In the genomic region with DNA sequence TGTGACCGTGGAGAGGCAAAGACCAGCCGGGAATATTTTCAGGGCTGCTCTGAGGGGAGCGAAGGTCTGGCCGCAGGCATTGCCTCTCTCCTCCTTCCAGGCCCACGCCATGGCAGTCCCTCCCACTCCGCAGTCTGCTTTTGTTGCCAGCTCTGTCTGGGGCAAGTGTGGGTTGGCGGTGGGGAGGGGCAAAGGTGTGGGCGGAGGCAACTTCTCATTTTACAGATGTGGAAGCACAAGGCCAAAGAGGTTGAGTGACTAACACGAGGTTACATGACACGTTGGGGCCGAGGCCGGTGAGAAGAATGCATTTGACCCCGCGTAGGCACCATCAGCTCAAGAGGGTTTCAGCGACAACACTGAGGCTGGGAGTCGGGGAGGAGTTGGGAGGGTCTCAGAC, we compare ENCODE assay signal across 12 cellular contexts. TPM values are rescaled to one million over a fixed set of nuclear protein-coding genes. Genes with fewer than 3 reads are reported as not detected.
DNase-seq lines count a peak whose midpoint lies in the region; ATAC-seq and TF ChIP-seq lines count a peak whose summit lies in the region.
"Had no signal": no experiment of that assay in that cellular context is flagged by ENCODE, and none has a peak within 500 bp of the region (broad histone marks: within the 10 kb centered on the region; RNA-seq: fewer than 3 reads in every experiment).

No MANE protein-coding gene starts in this region.

- intact Hi-C loops in activated CD4-positive, alpha-beta T cell treated with anti-CD3 and anti-CD28 coated beads for 36 hours (cut with DNase I, micrococcal nuclease) = no loop called here
- intact Hi-C loops in spleen (cut with DNase I; ENCODE audit: low total_unique reads) = no loop called here

- peaks cover 8% of the 10 kb centered on the region for H3K4me1 ChIP-seq in RWPE2 (ENCODE audit: insufficient read depth, poor library complexity, severe bottlenecking)
- H3K4me1 ChIP-seq in spleen = no peaks in the 10 kb centered on the region
- H3K4me1 ChIP-seq in Peyer's patch = no peaks in the 10 kb centered on the region

- H3K36me3 ChIP-seq in RWPE2 (ENCODE audit: low read depth) = no peaks in the 10 kb centered on the region
- no peaks in the 10 kb centered on the region for H3K36me3 ChIP-seq in spleen
- no peaks in the 10 kb centered on the region for H3K36me3 ChIP-seq in Peyer's patch

- H3K4me1 Mint-ChIP-seq in activated CD4-positive, alpha-beta T cell treated with anti-CD3 and anti-CD28 coated beads for 36 hours = peaks cover 3% of the 10 kb centered on the region

- H3K9me3 Mint-ChIP-seq in activated CD4-positive, alpha-beta T cell treated with anti-CD3 and anti-CD28 coated beads for 36 hours (ENCODE audit: low read depth) = no peaks in the 10 kb centered on the region

- H3K36me3 Mint-ChIP-seq in activated CD4-positive, alpha-beta T cell treated with anti-CD3 and anti-CD28 coated beads for 36 hours (ENCODE audit: low read depth) = no peaks in the 10 kb centered on the region

- no peaks in the 10 kb centered on the region for H3K27me3 Mint-ChIP-seq in activated CD4-positive, alpha-beta T cell treated with anti-CD3 and anti-CD28 coated beads for 36 hours

- 52 to 77% (median 72%) methylated on average over 15 to 16 of the region's 16 CpGs for WGBS in spleen, 5 donors

- H3K9me3 ChIP-seq in RWPE2 (ENCODE audit: severe bottlenecking) (no peaks in the 10 kb centered on the region), spleen (no peaks in the 10 kb centered on the region), Peyer's patch (no peaks in the 10 kb centered on the region)

- H3K27ac ChIP-seq in RWPE2 (ENCODE audit: poor library complexity, severe bottlenecking) (no peak overlapping the region), spleen (no peak overlapping the region), Peyer's patch (no peak overlapping the region)
- H3K27ac ChIP-seq: VCaP had no signal

- H3K4me3 ChIP-seq in RWPE2 (ENCODE audit: severe bottlenecking) (no peak overlapping the region), spleen (no peak overlapping the region), Peyer's patch (no peak overlapping the region)

- peak; percentile 27 for DNase-seq in activated CD4-positive, alpha-beta T cell treated with anti-CD3 and anti-CD28 coated beads for 36 hours
- DNase-seq in activated CD4-positive, alpha-beta T cell treated with anti-CD3 and anti-CD28 coated beads, Interleukin-2, amount 50 U/mL, for 1 hour = no peak
- DNase-seq in RWPE2 (ENCODE audit: low spot score) (peak; percentile 76), iPS DF 4.7 (ENCODE audit: extremely low read depth, low spot score) (peak; percentile 62), spleen (peak; percentile 67), Peyer's patch (no peak), NCI-H1417 treated with DMSO at 0.1 percent for 48 hours (lab: John Stamatoyannopoulos, UW) (no peak)
- DNase-seq in effector CD4-positive, alpha-beta T cell = no peak
- DNase-seq: ACHN; amniotic stem cell; NK-92 treated with Interleukin-12 subunit alpha and Interleukin-12 subunit beta, amount 100 ng/mL, for 24 hours had no signal

- no peak for TF ChIP-seq CTCF in RWPE2 (IDR thresholded peaks at IDR 0.05; ENCODE audit: poor library complexity, severe bottlenecking)
- no peak for TF ChIP-seq CTCF in spleen (IDR thresholded peaks at IDR 0.05 in 8 of 11, conservative IDR thresholded peaks at IDR 0.05 in 3 of 11)
- TF ChIP-seq CTCF in Peyer's patch (IDR thresholded peaks at IDR 0.05) = no peak

- no peaks in the 10 kb centered on the region for H3K27me3 ChIP-seq in RWPE2 (ENCODE audit: insufficient read depth, poor library complexity, severe bottlenecking)
- H3K27me3 ChIP-seq in spleen (replicated peaks in 1 of 7) = peaks cover 0 to 22% (median 0%) of the 10 kb centered on the region in 7 donors
- H3K27me3 ChIP-seq in Peyer's patch = no peaks in the 10 kb centered on the region

- TF ChIP-seq POLR2A in spleen (IDR thresholded peaks at IDR 0.05) (no peak), Peyer's patch (IDR thresholded peaks at IDR 0.05) (no peak)

- CTCF ChIA-PET in activated CD4-positive, alpha-beta T cell treated with anti-CD3 and anti-CD28 coated beads for 36 hours (lab: Charles Lee) = interaction anchor here (1.0 to 1.4 kb wide), 2 partner anchors 39 to 222 kb away, joined by 3 read pairs; no protein-coding TSS in a partner anchor

- POLR2A ChIA-PET in activated CD4-positive, alpha-beta T cell treated with anti-CD3 and anti-CD28 coated beads for 36 hours (lab: Charles Lee) = no interaction called here

- H3K4me3 Mint-ChIP-seq in activated CD4-positive, alpha-beta T cell treated with anti-CD3 and anti-CD28 coated beads for 36 hours = no peak overlapping the region

- peak; percentile 39 for ATAC-seq in activated CD4-positive, alpha-beta T cell treated with anti-CD3 and anti-CD28 coated beads for 36 hours
- ATAC-seq in RWPE2 (ENCODE audit: low read depth) = peak; percentile 84

- no peak overlapping the region for H3K27ac Mint-ChIP-seq in activated CD4-positive, alpha-beta T cell treated with anti-CD3 and anti-CD28 coated beads for 36 hours

RNA-seq across cellular contexts. Expression of gene FAIM2, which starts 6.1 kb away (rescaled TPM):
- under 1 TPM; 0.53 to 0.91 TPM for total RNA-seq in activated CD4-positive, alpha-beta T cell treated with anti-CD3 and anti-CD28 coated beads for 36 hours
- total RNA-seq in spleen (1 to 10 TPM in 4 of 7 donors, under 1 TPM in 2, not detected in 1; 0.09 to 3.2 (median 1.7) TPM), Peyer's patch (1 to 10 TPM in 3 of 4 donors, under 1 TPM in 1; 0.83 to 4.7 (median 2.9) TPM)
- polyA plus RNA-seq in spleen = under 1 TPM; 0.04 to 0.19 (median 0.17) TPM

RNA-seq across cellular contexts. Expression of gene AQP2, which starts 40.7 kb away (rescaled TPM):
- total RNA-seq in activated CD4-positive, alpha-beta T cell treated with anti-CD3 and anti-CD28 coated beads for 36 hours = not detected
- total RNA-seq in spleen (not detected), Peyer's patch (not detected)
- polyA plus RNA-seq in spleen = not detected

RNA-seq across cellular contexts. Expression of gene AQP5, which starts 51.8 kb away (rescaled TPM):
- not detected for total RNA-seq in activated CD4-positive, alpha-beta T cell treated with anti-CD3 and anti-CD28 coated beads for 36 hours
- total RNA-seq in spleen (under 1 TPM in 3 of 7 donors, not detected in 4; 0.26 to 0.46 (median 0.30) TPM), Peyer's patch (not detected)
- under 1 TPM in 2 of 3 donors, not detected in 1; 0.05 to 0.45 TPM for polyA plus RNA-seq in spleen

Comparison
In these comparisons a context has a peak if more than half of its experiments do, and no peak if none do; other contexts are left out.
1. DNase-seq: peak in activated CD4-positive, alpha-beta T cell treated with anti-CD3 and anti-CD28 coated beads for 36 hours (single experiment), RWPE2 (single experiment), iPS DF 4.7 (single experiment) and spleen (single experiment); none in activated CD4-positive, alpha-beta T cell treated with anti-CD3 and anti-CD28 coated beads, Interleukin-2, amount 50 U/mL, for 1 hour (single experiment), effector CD4-positive, alpha-beta T cell (single experiment), Peyer's patch (0 of 3) and NCI-H1417 treated with DMSO at 0.1 percent for 48 hours (single experiment).